8 cellular contexts compared by ENCODE assay signal in genomic region chr11:576791-577610, GRCh38. TPM values are rescaled to one million over a fixed set of nuclear protein-coding genes. Genes with fewer than 3 reads are reported as not detected.
DNase-seq lines count a peak whose midpoint lies in the region; ATAC-seq, FAIRE-seq and TF ChIP-seq lines count a peak whose summit lies in the region.

No MANE protein-coding gene starts in this region.

- no peak overlapping the region for H2BK5ac ChIP-seq in H1 (ENCODE audit: low read depth, low read length)

- H2AK5ac ChIP-seq in H1 (ENCODE audit: low read depth, low read length), result no peak overlapping the region

- POLR2A ChIA-PET in H1 (lab: Charles Lee; ENCODE audit: partially characterized antibody), result interaction anchor here (0.9 to 2.6 kb wide), 5 partner anchors 11 to 35 kb away, joined by 3 to 15 read pairs (median 4); no protein-coding TSS in a partner anchor

- H3K27me3 ChIP-seq in MG63 (no peaks in the 10 kb centered on the region), H1 (replicated peaks in 1 of 4; ENCODE audit: control insufficient read depth in 3 of 4, extremely low read depth in 1 of 4, insufficient read depth in 3 of 4, low read length in 3 of 4) (peaks cover 8 to 17% (median 13%) of the 10 kb centered on the region in 4 experiments)

- H4K8ac ChIP-seq in H1 (ENCODE audit: extremely low read depth, insufficient read depth, low read length), result peak overlapping the region; percentile 62; the same call in 1 of the 2 replicates

- DNase-seq in CD14-positive monocyte (ENCODE audit: low spot score), result no peak
- no peak for DNase-seq in MG63
- DNase-seq in H1 (ENCODE audit: low read depth in 1 of 2, low spot score in 2 of 2), result no peak

- H3K4me1 ChIP-seq in H1 (replicated peaks in 1 of 4; ENCODE audit: control insufficient read depth in 3 of 4, insufficient read depth in 4 of 4, low read length in 3 of 4), result peaks cover 4 to 18% (median 11%) of the 10 kb centered on the region in 4 experiments

- TF ChIP-seq POLR2A in H1 (IDR thresholded peaks at IDR 0.05; ENCODE audit: control extremely low read depth in 1 of 2, low read depth in 2 of 2, low read length in 2 of 2), result no peak

- WGBS in H1 (ENCODE audit: extremely low coverage in 1 of 2, insufficient coverage in 1 of 2, insufficient read length in 1 of 2, insufficient replicate concordance in 2 of 2, low coverage in 1 of 2, low lambda C conversion rate in 2 of 2, missing lambda C conversion rate in 1 of 2), 2 experiments, result 17% methylated on average over 36 of the region's 50 CpGs; no CpG with 5 or more reads in 1 of the 2 experiments

- ATAC-seq in HG03097 (IDR thresholded peaks at IDR 0.05; ENCODE audit: low FRiP score, unreplicated experiment) (no peak), GM19351 (IDR thresholded peaks at IDR 0.05; ENCODE audit: unreplicated experiment) (no peak), GM19395 (IDR thresholded peaks at IDR 0.05; ENCODE audit: unreplicated experiment) (no peak), HG03432 (IDR thresholded peaks at IDR 0.05; ENCODE audit: unreplicated experiment) (no peak)

- peak overlapping the region; percentile 85 to 89 for H3K4me3 Mint-ChIP-seq in CD14-positive monocyte
- peak overlapping the region; percentile 89 to 93 (median 92) for H3K4me3 Mint-ChIP-seq in nephron

- H3K14ac ChIP-seq in H1 (ENCODE audit: insufficient read length), result no peak overlapping the region

- H4K20me1 ChIP-seq in H1 (replicated peaks in 1 of 2; ENCODE audit: control insufficient read depth in 1 of 2, insufficient read depth in 2 of 2, low read length in 2 of 2), result peaks cover 37 to 44% of the 10 kb centered on the region in 2 experiments

- H2BK120ac ChIP-seq in H1 (replicated peaks; ENCODE audit: low read depth, low read length), result no peak overlapping the region

- H3K9me3 Mint-ChIP-seq in CD14-positive monocyte (peaks cover 0 to 11% (median 3%) of the 10 kb centered on the region in 7 donors), nephron (no peaks in the 10 kb centered on the region)

- peak overlapping the region; percentile 91 to 99 for H3K4me2 ChIP-seq in H1 (ENCODE audit: insufficient read depth in 1 of 2, low read depth in 2 of 2, low read length in 2 of 2)

- no peak overlapping the region; the same call in 1 of the 2 replicates for H3K27ac ChIP-seq in H1 (ENCODE audit: low read depth, low read length)

- H4K91ac ChIP-seq in H1 (replicated peaks; ENCODE audit: insufficient read length, low read length), result peak overlapping the region; percentile 55

- CTCF ChIA-PET in H1 (lab: Charles Lee; ENCODE audit: partially characterized antibody), result interaction anchor here (0.7 to 2.6 kb wide), 5 partner anchors 13 to 90 kb away, joined by 3 to 11 read pairs (median 5); no protein-coding TSS in a partner anchor

- H3K4ac ChIP-seq in H1 (replicated peaks; ENCODE audit: insufficient read length, low read depth, low read length), result no peak overlapping the region

- no peak for TF ChIP-seq RAD21 in H1 (IDR thresholded peaks at IDR 0.05 in 1 of 2, conservative IDR thresholded peaks at IDR 0.05 in 1 of 2; ENCODE audit: low read depth in 2 of 2, low read length in 2 of 2)

- H2BK20ac ChIP-seq in H1 (ENCODE audit: low read length), result no peak overlapping the region

- H3K27ac Mint-ChIP-seq in CD14-positive monocyte (peak overlapping the region in 6 of 7 donors; percentile 70 to 90 (median 80)), nephron (peak overlapping the region; percentile 74 to 92 (median 88))

- H3K36me3 ChIP-seq in MG63, result peaks cover 46% of the 10 kb centered on the region
- peaks cover 0 to 5% (median 2%) of the 10 kb centered on the region in 4 experiments; a peak in 5 of 8 replicates for H3K36me3 ChIP-seq in H1 (ENCODE audit: control insufficient read depth in 2 of 4, insufficient read depth in 4 of 4, low read length in 3 of 4)

- H3K23me2 ChIP-seq in H1 (ENCODE audit: low read depth, low read length), result peaks cover 15% of the 10 kb centered on the region

- H3K27me3 Mint-ChIP-seq in CD14-positive monocyte (ENCODE audit: low read depth in 3 of 3) (peaks cover 22 to 33% (median 27%) of the 10 kb centered on the region in 3 donors), nephron (ENCODE audit: low read depth) (peaks cover 22% of the 10 kb centered on the region)

- H3K56ac ChIP-seq in H1 (replicated peaks; ENCODE audit: insufficient read length, low read depth, low read length), result peak overlapping the region; percentile 59

- H3K9me3 ChIP-seq in MG63 (peaks cover 2% of the 10 kb centered on the region; the same call in 1 of the 2 replicates), H1 (ENCODE audit: insufficient read depth in 2 of 2, low read depth in 1 of 2, low read length in 1 of 2) (no peaks in the 10 kb centered on the region)

- H3K79me2 ChIP-seq in H1 (ENCODE audit: control insufficient read depth in 1 of 2, insufficient read depth in 2 of 2, low read length in 2 of 2), result peaks cover 38 to 51% of the 10 kb centered on the region in 2 experiments

- H3K4me3 ChIP-seq in MG63, result peak overlapping the region; percentile 100
- peak overlapping the region; percentile 87 to 99 (median 88) for H3K4me3 ChIP-seq in H1 (ENCODE audit: extremely low read depth in 1 of 4, insufficient read depth in 2 of 4, low read depth in 3 of 4, low read length in 4 of 4)

- H3K4me1 Mint-ChIP-seq in CD14-positive monocyte (peaks cover 37% of the 10 kb centered on the region), nephron (peaks cover 34% of the 10 kb centered on the region)

- no peak overlapping the region for H3K23ac ChIP-seq in H1 (ENCODE audit: insufficient read length)

- H3K36me3 Mint-ChIP-seq in CD14-positive monocyte (peaks cover 16 to 18% of the 10 kb centered on the region in 2 donors), nephron (ENCODE audit: low read depth) (peaks cover 8% of the 10 kb centered on the region)

- peak overlapping the region; percentile 73 to 97 (median 92) for H3K9ac ChIP-seq in H1 (replicated peaks in 1 of 4; ENCODE audit: extremely low read depth in 1 of 4, low read depth in 3 of 4, low read length in 3 of 4)

- no peak for FAIRE-seq in H1 (lab: Jason Lieb, UNC)

- peaks cover 23% of the 10 kb centered on the region for H3K79me1 ChIP-seq in H1 (ENCODE audit: low read depth, low read length)

- no peak overlapping the region for H2AFZ ChIP-seq in H1 (ENCODE audit: low read length)

- H2BK12ac ChIP-seq in H1 (ENCODE audit: low read depth, low read length), result no peak overlapping the region

- H3K18ac ChIP-seq in H1 (ENCODE audit: extremely low read depth, low read length), result no peak overlapping the region

- TF ChIP-seq CTCF in CD14-positive monocyte (IDR thresholded peaks at IDR 0.05), result no peak
- no peak for TF ChIP-seq CTCF in H1 (IDR thresholded peaks at IDR 0.05; ENCODE audit: control extremely low read depth in 1 of 3, insufficient read depth in 1 of 3, low read depth in 1 of 3, low read length in 3 of 3)
- TF ChIP-seq CTCF in nephron (IDR thresholded peaks at IDR 0.05; ENCODE audit: unreplicated experiment in 3 of 3), result no peak

- no peak overlapping the region for H2BK15ac ChIP-seq in H1 (ENCODE audit: low read length)

- intact Hi-C loops in CD14-positive monocyte (cut with micrococcal nuclease), result loop anchor here (2.0 to 5.0 kb wide), 3 partner anchors 16 to 70 kb away; partner anchors contain the start of genes LMNTD2 (in 1 of the 2), RASSF7 (in 1 of the 2) and RNH1 (in 1 of the 2)

- H4K5ac ChIP-seq in H1 (ENCODE audit: insufficient read length, low read depth, low read length), result peak overlapping the region; percentile 44

- TF ChIP-seq EP300 in H1 (IDR thresholded peaks at IDR 0.05; ENCODE audit: borderline replicate concordance in 1 of 2, low read depth in 2 of 2, low read length in 2 of 2), result no peak

RNA-seq across cellular contexts. Expression of gene PHRF1, which starts 0.7 kb away (rescaled TPM):
- polyA plus RNA-seq in CD14-positive monocyte (1 to 10 TPM; 1.3 to 3.3 TPM), H1 (2011; rRNA removed) (13.4 and 21.8 TPM in 2 replicates)
- 35.4 and 55.2 TPM in 2 replicates for total RNA-seq in MG63 (2014; rRNA removed; shearing (Covaris generic); ENCODE audit: low replicate concordance)
- total RNA-seq in H1 (2021; fragmentation: NEBNext Ultra II Directional; extraction: Animal tissue kit (Norgen Biotek cat#: 25700)), result 37.3 and 39.8 TPM in 2 replicates
- 17.3 TPM for polyA plus RNA-seq in H1 (2011; cell fraction: cytosol; rRNA removed)
- 39.7 TPM for polyA plus RNA-seq in H1 (2011; cell fraction: nucleus; rRNA removed)
- polyA plus RNA-seq in H1 (2012, experiment 1 of 2), result 17.5 to 25.1 TPM (median 24.0 TPM) in 4 replicates
- polyA plus RNA-seq in H1 (2012, experiment 2 of 2), result 14.8 TPM
- 18.2 TPM for polyA plus RNA-seq in H1 (2013, experiment 1 of 2)
- 17.0 TPM for polyA plus RNA-seq in H1 (2013, experiment 2 of 2)
- 11.6 and 15.0 TPM in 2 replicates for polyA minus RNA-seq in H1 (2011; rRNA and poly(A)+ RNA removed)
- 19.2 TPM for polyA minus RNA-seq in H1 (2011; cell fraction: cytosol; rRNA and poly(A)+ RNA removed)
- 29.8 TPM for polyA minus RNA-seq in H1 (2011; cell fraction: nucleus; rRNA and poly(A)+ RNA removed)

RNA-seq across cellular contexts. Expression of gene RASSF7, which starts 16.2 kb away (rescaled TPM):
- polyA plus RNA-seq in CD14-positive monocyte (10 to 100 TPM in 1 of 2 donors, 1 to 10 TPM in 1; 10.0 to 12.4 TPM), H1 (2011; rRNA removed) (43.9 and 60.6 TPM in 2 replicates)
- 3.0 and 25.8 TPM in 2 replicates for total RNA-seq in MG63 (2014; rRNA removed; shearing (Covaris generic); ENCODE audit: low replicate concordance)
- 20.6 and 22.3 TPM in 2 replicates for total RNA-seq in H1 (2021; fragmentation: NEBNext Ultra II Directional; extraction: Animal tissue kit (Norgen Biotek cat#: 25700))
- polyA plus RNA-seq in H1 (2011; cell fraction: cytosol; rRNA removed), result 52.5 TPM
- polyA plus RNA-seq in H1 (2011; cell fraction: nucleus; rRNA removed), result 130 TPM
- 13.9 to 27.0 TPM (median 25.1 TPM) in 4 replicates for polyA plus RNA-seq in H1 (2012, experiment 1 of 2)
- 16.0 TPM for polyA plus RNA-seq in H1 (2012, experiment 2 of 2)
- polyA plus RNA-seq in H1 (2013, experiment 1 of 2), result 16.2 TPM
- 15.3 TPM for polyA plus RNA-seq in H1 (2013, experiment 2 of 2)
- 4.3 and 7.4 TPM in 2 replicates for polyA minus RNA-seq in H1 (2011; rRNA and poly(A)+ RNA removed)
- 14.5 TPM for polyA minus RNA-seq in H1 (2011; cell fraction: cytosol; rRNA and poly(A)+ RNA removed)
- polyA minus RNA-seq in H1 (2011; cell fraction: nucleus; rRNA and poly(A)+ RNA removed), result 19.7 TPM

RNA-seq across cellular contexts. Expression of gene LMNTD2, which starts 16.5 kb away (rescaled TPM):
- 1 to 10 TPM in 1 of 2 donors, under 1 TPM in 1; 0.67 to 1.2 TPM for polyA plus RNA-seq in CD14-positive monocyte
- 0.20 and 0.30 TPM in 2 replicates for total RNA-seq in MG63 (2014; rRNA removed; shearing (Covaris generic); ENCODE audit: low replicate concordance)
- total RNA-seq in H1 (2021; fragmentation: NEBNext Ultra II Directional; extraction: Animal tissue kit (Norgen Biotek cat#: 25700)), result 2.6 and 3.1 TPM in 2 replicates
- 1.6 and 3.6 TPM in 2 replicates for polyA plus RNA-seq in H1 (2011; rRNA removed)
- 1.8 TPM for polyA plus RNA-seq in H1 (2011; cell fraction: cytosol; rRNA removed)
- 18.4 TPM for polyA plus RNA-seq in H1 (2011; cell fraction: nucleus; rRNA removed)
- 1.6 to 3.8 TPM (median 2.2 TPM) in 4 replicates for polyA plus RNA-seq in H1 (2012, experiment 1 of 2)
- polyA plus RNA-seq in H1 (2012, experiment 2 of 2), result 1.0 TPM
- 1.7 TPM for polyA plus RNA-seq in H1 (2013, experiment 1 of 2)
- 1.7 TPM for polyA plus RNA-seq in H1 (2013, experiment 2 of 2)
- polyA minus RNA-seq in H1 (2011; rRNA and poly(A)+ RNA removed), result 0.29 and 0.38 TPM in 2 replicates
- polyA minus RNA-seq in H1 (2011; cell fraction: cytosol; rRNA and poly(A)+ RNA removed), result 1.0 TPM
- polyA minus RNA-seq in H1 (2011; cell fraction: nucleus; rRNA and poly(A)+ RNA removed), result 3.9 TPM

RNA-seq across cellular contexts. Expression of gene IRF7, which starts 38.7 kb away (rescaled TPM):
- 10 to 100 TPM; 38.6 to 42.9 TPM for polyA plus RNA-seq in CD14-positive monocyte
- 9.1 and 10.1 TPM in 2 replicates for total RNA-seq in MG63 (2014; rRNA removed; shearing (Covaris generic); ENCODE audit: low replicate concordance)
- 9.4 and 9.6 TPM in 2 replicates for total RNA-seq in H1 (2021; fragmentation: NEBNext Ultra II Directional; extraction: Animal tissue kit (Norgen Biotek cat#: 25700))
- polyA plus RNA-seq in H1 (2011; rRNA removed), result 9.1 and 12.8 TPM in 2 replicates
- polyA plus RNA-seq in H1 (2011; cell fraction: cytosol; rRNA removed), result 7.8 TPM
- 27.9 TPM for polyA plus RNA-seq in H1 (2011; cell fraction: nucleus; rRNA removed)
- 3.5 to 9.8 TPM (median 8.6 TPM) in 4 replicates for polyA plus RNA-seq in H1 (2012, experiment 1 of 2)
- 5.0 TPM for polyA plus RNA-seq in H1 (2012, experiment 2 of 2)
- polyA plus RNA-seq in H1 (2013, experiment 1 of 2), result 4.5 TPM
- 3.8 TPM for polyA plus RNA-seq in H1 (2013, experiment 2 of 2)
- 3.3 and 4.2 TPM in 2 replicates for polyA minus RNA-seq in H1 (2011; rRNA and poly(A)+ RNA removed)
- 3.7 TPM for polyA minus RNA-seq in H1 (2011; cell fraction: cytosol; rRNA and poly(A)+ RNA removed)
- 27.8 TPM for polyA minus RNA-seq in H1 (2011; cell fraction: nucleus; rRNA and poly(A)+ RNA removed)

RNA-seq across cellular contexts. Expression of gene LRRC56, which starts 39.7 kb away (rescaled TPM):
- polyA plus RNA-seq in CD14-positive monocyte, result under 1 TPM in 1 of 2 donors, not detected in 1; 0.09 TPM
- total RNA-seq in MG63 (2014; rRNA removed; shearing (Covaris generic); ENCODE audit: low replicate concordance), result 0.63 TPM in 1 of 2 replicates, not detected in the other
- total RNA-seq in H1 (2021; fragmentation: NEBNext Ultra II Directional; extraction: Animal tissue kit (Norgen Biotek cat#: 25700)), result 1.9 and 2.1 TPM in 2 replicates
- polyA plus RNA-seq in H1 (2011; rRNA removed), result 0.94 and 1.6 TPM in 2 replicates
- polyA plus RNA-seq in H1 (2011; cell fraction: cytosol; rRNA removed), result 1.9 TPM
- 8.4 TPM for polyA plus RNA-seq in H1 (2011; cell fraction: nucleus; rRNA removed)
- polyA plus RNA-seq in H1 (2012, experiment 1 of 2), result 1.2 to 1.8 TPM (median 1.6 TPM) in 4 replicates
- polyA plus RNA-seq in H1 (2012, experiment 2 of 2), result 0.70 TPM
- polyA plus RNA-seq in H1 (2013, experiment 1 of 2), result 0.71 TPM
- polyA plus RNA-seq in H1 (2013, experiment 2 of 2), result 0.75 TPM
- polyA minus RNA-seq in H1 (2011; rRNA and poly(A)+ RNA removed), result 0.68 and 0.88 TPM in 2 replicates
- polyA minus RNA-seq in H1 (2011; cell fraction: cytosol; rRNA and poly(A)+ RNA removed), result 0.88 TPM
- polyA minus RNA-seq in H1 (2011; cell fraction: nucleus; rRNA and poly(A)+ RNA removed), result 2.4 TPM
